8 cellular contexts compared by ENCODE assay signal in the genomic region with DNA sequence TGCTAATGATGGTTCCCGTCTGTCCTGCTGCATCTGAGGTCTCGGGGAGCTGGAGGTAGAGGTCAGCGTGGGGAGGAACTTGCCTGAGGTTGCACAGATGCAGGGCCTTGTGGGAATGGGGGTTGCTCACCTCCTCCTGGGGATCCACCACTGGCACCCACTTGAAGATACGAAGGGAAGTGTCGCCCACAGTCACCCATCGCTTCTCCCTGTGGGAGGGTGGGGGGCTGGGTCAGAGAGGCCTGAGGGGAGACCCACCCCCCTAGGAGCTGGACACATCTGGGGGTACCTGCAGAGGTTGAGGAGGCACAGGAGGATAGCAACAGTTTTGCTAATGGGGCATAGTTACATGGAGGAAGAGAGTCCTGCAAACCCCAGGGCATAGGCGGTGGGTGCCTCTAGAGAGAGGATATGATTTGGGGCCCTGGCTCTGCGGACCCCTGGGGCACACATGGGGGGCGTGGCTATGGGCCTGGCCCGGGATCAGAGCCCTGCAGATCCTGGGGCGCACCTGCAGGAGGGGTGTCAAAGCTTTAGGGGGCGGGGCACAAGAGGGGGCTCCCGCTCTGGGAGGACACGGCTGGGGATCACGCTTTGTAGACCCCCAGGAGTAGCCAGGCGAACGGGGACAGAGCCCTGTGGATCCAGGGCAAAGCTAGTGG.
DNase-seq lines count a peak whose midpoint lies in the region; TF ChIP-seq lines count a peak whose summit lies in the region.

No MANE protein-coding gene starts in this region.

- no peaks in the 10 kb centered on the region for H3K9me2 ChIP-seq in MM.1S (replicated peaks; ENCODE audit: insufficient read depth, low read length)

- H3K9me3 ChIP-seq in MM.1S (replicated peaks; ENCODE audit: insufficient read depth, low read length) (no peaks in the 10 kb centered on the region), mucosa of rectum (ENCODE audit: control insufficient read depth in 2 of 2, low read length in 2 of 2) (no peaks in the 10 kb centered on the region)

- peak overlapping the region; percentile 100 for H3K4me2 ChIP-seq in MM.1S (ENCODE audit: low read depth, low read length)

- H3F3A ChIP-seq in MM.1S (ENCODE audit: insufficient read depth, low read length) = peaks cover 25% of the 10 kb centered on the region

- no peaks in the 10 kb centered on the region for H3K79me2 ChIP-seq in MM.1S (ENCODE audit: low read length)

- no peak for TF ChIP-seq CTCF in MM.1S (IDR thresholded peaks at IDR 0.05; ENCODE audit: low read length)

- H3K9ac ChIP-seq in MM.1S (ENCODE audit: low read length) (peak overlapping the region; percentile 88), mucosa of rectum (ENCODE audit: low read depth in 1 of 2, low read length in 2 of 2) (peak overlapping the region; percentile 97 to 98)

- DNase-seq in stimulated activated CD4-positive, alpha-beta T cell treated with anti-CD3 and anti-CD28 coated beads, Interleukin-1b, Interleukin-23, amount 100 ng/mL, for 48 hours = peak; percentile 4
- DNase-seq in stimulated activated CD4-positive, alpha-beta T cell treated with anti-CD3 and anti-CD28 coated beads, Interleukin-2, amount 100 ng/mL, for 48 hours = no peak
- DNase-seq in MM.1S (peak; percentile 25), NCI-H1930 (lab: John Stamatoyannopoulos, UW) (no peak), DMS79 (lab: John Stamatoyannopoulos, UW) (no peak)
- peak; percentile 10 for DNase-seq in central memory CD4-positive, alpha-beta T cell
- DNase-seq in activated CD4-positive, CD25-positive, alpha-beta regulatory T cell (lab: John Stamatoyannopoulos, UW) = no peak

- H3K4me3 ChIP-seq in MM.1S (ENCODE audit: low read length) (peak overlapping the region; percentile 91), mucosa of rectum (ENCODE audit: low read length in 2 of 2) (peak overlapping the region; percentile 91 to 96)

- H3K27ac ChIP-seq in MM.1S (ENCODE audit: low read length) (no peak overlapping the region), mucosa of rectum (ENCODE audit: low read depth in 2 of 2, low read length in 2 of 2) (peak overlapping the region; percentile 84 to 92)

- no peaks in the 10 kb centered on the region for H4K20me1 ChIP-seq in MM.1S (ENCODE audit: insufficient read depth, low read length)

- no peaks in the 10 kb centered on the region for H3K27me3 ChIP-seq in MM.1S (replicated peaks; ENCODE audit: insufficient read depth, low read length)
- no peaks in the 10 kb centered on the region for H3K27me3 ChIP-seq in mucosa of rectum (ENCODE audit: control insufficient read depth in 2 of 2, insufficient read depth in 2 of 2, low read length in 2 of 2)

- peak overlapping the region; percentile 92 for H2AFZ ChIP-seq in MM.1S (ENCODE audit: low read length)

- peaks cover 14% of the 10 kb centered on the region for H3K4me1 ChIP-seq in MM.1S (ENCODE audit: low read length)
- peaks cover 28 to 31% of the 10 kb centered on the region in 2 donors for H3K4me1 ChIP-seq in mucosa of rectum (ENCODE audit: control insufficient read depth in 2 of 2, insufficient read depth in 2 of 2, low read length in 2 of 2)

- no peaks in the 10 kb centered on the region for H3K36me3 ChIP-seq in MM.1S (replicated peaks; ENCODE audit: insufficient read depth, low read length)
- H3K36me3 ChIP-seq in mucosa of rectum (ENCODE audit: control insufficient read depth in 2 of 2, insufficient read depth in 2 of 2, low read length in 2 of 2) = peaks cover 7 to 11% of the 10 kb centered on the region in 2 donors

Comparison
In these comparisons a context has a peak if more than half of its experiments do, and no peak if none do; other contexts are left out.
1. DNase-seq: peak in stimulated activated CD4-positive, alpha-beta T cell treated with anti-CD3 and anti-CD28 coated beads, Interleukin-1b, Interleukin-23, amount 100 ng/mL, for 48 hours (single experiment), MM.1S (single experiment) and central memory CD4-positive, alpha-beta T cell (single experiment); none in stimulated activated CD4-positive, alpha-beta T cell treated with anti-CD3 and anti-CD28 coated beads, Interleukin-2, amount 100 ng/mL, for 48 hours (0 of 2), NCI-H1930 (0 of 2), activated CD4-positive, CD25-positive, alpha-beta regulatory T cell (0 of 4) and DMS79 (single experiment).